Comparison of ENCODE assay signal across 11 cellular contexts in genomic region chr22:35398574-35398973, GRCh38. TPM values are rescaled to one million over a fixed set of nuclear protein-coding genes. Genes with fewer than 3 reads are reported as not detected.
DNase-seq lines count a peak whose midpoint lies in the region; ATAC-seq and TF ChIP-seq lines count a peak whose summit lies in the region.
"Had no signal": no experiment of that assay in that cellular context is flagged by ENCODE, and none has a peak within 500 bp of the region (broad histone marks: within the 10 kb centered on the region; RNA-seq: fewer than 3 reads in every experiment).

No MANE protein-coding gene starts in this region.

- H3K36me3 Mint-ChIP-seq in activated CD8-positive, alpha-beta memory T cell treated with anti-CD3 and anti-CD28 coated beads, Interleukin-2, amount 10 ng/mL, durations not matched to agents 7 days and 5 days = peaks cover 29% of the 10 kb centered on the region
- no peaks in the 10 kb centered on the region for H3K36me3 Mint-ChIP-seq in brain
- H3K36me3 Mint-ChIP-seq in stimulated activated effector memory CD8-positive, alpha-beta T cell treated with anti-CD3 and anti-CD28 coated beads, Interleukin-12 subunit alpha, Interleukin-12 subunit beta, amount 100 ng/mL, for 72 hours = peaks cover 49% of the 10 kb centered on the region

- peaks cover 45% of the 10 kb centered on the region for H3K4me1 Mint-ChIP-seq in activated CD8-positive, alpha-beta memory T cell treated with anti-CD3 and anti-CD28 coated beads, Interleukin-2, amount 10 ng/mL, durations not matched to agents 7 days and 5 days
- peaks cover 28% of the 10 kb centered on the region for H3K4me1 Mint-ChIP-seq in brain
- H3K4me1 Mint-ChIP-seq in stimulated activated effector memory CD8-positive, alpha-beta T cell treated with anti-CD3 and anti-CD28 coated beads, Interleukin-12 subunit alpha, Interleukin-12 subunit beta, amount 100 ng/mL, for 72 hours = peaks cover 32% of the 10 kb centered on the region

- CTCF ChIA-PET in activated CD8-positive, alpha-beta memory T cell treated with anti-CD3 and anti-CD28 coated beads, Interleukin-2, amount 10 ng/mL, durations not matched to agents 7 days and 5 days (lab: Charles Lee) = interaction anchor here (1.3 to 1.7 kb wide), 2 partner anchors 12 to 47 kb away, joined by 4 to 7 read pairs; no protein-coding TSS in a partner anchor

- peak overlapping the region; percentile 82 for H3K4me3 ChIP-seq in NB4 (ENCODE audit: low read depth, low read length)

- ATAC-seq in activated CD8-positive, alpha-beta memory T cell treated with anti-CD3 and anti-CD28 coated beads, Interleukin-2, amount 10 ng/mL, durations not matched to agents 7 days and 5 days = no peak
- no peak for ATAC-seq in stimulated activated effector memory CD8-positive, alpha-beta T cell treated with anti-CD3 and anti-CD28 coated beads, Interleukin-12 subunit alpha, Interleukin-12 subunit beta, amount 100 ng/mL, for 72 hours
- ATAC-seq in GM18858 (IDR thresholded peaks at IDR 0.05; ENCODE audit: unreplicated experiment) = no peak

- DNase-seq in activated CD8-positive, alpha-beta memory T cell treated with anti-CD3 and anti-CD28 coated beads, Interleukin-2, amount 10 ng/mL, durations not matched to agents 7 days and 5 days = no peak
- DNase-seq in activated CD8-positive, alpha-beta memory T cell treated with anti-CD3 and anti-CD28 coated beads for 24 hours = no peak
- no peak for DNase-seq in NB4 (ENCODE audit: low read depth)
- DNase-seq in stimulated activated effector memory CD8-positive, alpha-beta T cell treated with anti-CD3 and anti-CD28 coated beads, Interleukin-12 subunit alpha, Interleukin-12 subunit beta, amount 100 ng/mL, for 72 hours (ENCODE audit: low spot score in 2 of 2) = no peak
- no peak for DNase-seq in NCI-H187 treated with DMSO at 0.1 percent for 48 hours (lab: John Stamatoyannopoulos, UW)
- no peak for DNase-seq in foreskin melanocyte
- DNase-seq: activated gamma-delta T cell treated with Interleukin-2 at 50 U/mL for 16 hours, NCI-H1092, upper lobe of left lung had no signal

- no peak for TF ChIP-seq POLR2A in NB4 (IDR thresholded peaks at IDR 0.05; ENCODE audit: extremely low read depth, insufficient read length)

- no peak for TF ChIP-seq CTCF in NB4 (IDR thresholded peaks at IDR 0.05; ENCODE audit: low read depth, low read length)
- no peak for TF ChIP-seq CTCF in brain (conservative IDR thresholded peaks at IDR 0.05)

- H3K27ac Mint-ChIP-seq in activated CD8-positive, alpha-beta memory T cell treated with anti-CD3 and anti-CD28 coated beads, Interleukin-2, amount 10 ng/mL, durations not matched to agents 7 days and 5 days = peak overlapping the region; percentile 97
- peak overlapping the region in 1 of 5 experiments; percentile 46 for H3K27ac Mint-ChIP-seq in brain
- H3K27ac Mint-ChIP-seq in stimulated activated effector memory CD8-positive, alpha-beta T cell treated with anti-CD3 and anti-CD28 coated beads, Interleukin-12 subunit alpha, Interleukin-12 subunit beta, amount 100 ng/mL, for 72 hours = peak overlapping the region; percentile 99

- H3K27me3 Mint-ChIP-seq in activated CD8-positive, alpha-beta memory T cell treated with anti-CD3 and anti-CD28 coated beads, Interleukin-2, amount 10 ng/mL, durations not matched to agents 7 days and 5 days = no peaks in the 10 kb centered on the region
- peaks cover 4% of the 10 kb centered on the region for H3K27me3 Mint-ChIP-seq in brain

- peak overlapping the region; percentile 97 for H3K4me3 Mint-ChIP-seq in activated CD8-positive, alpha-beta memory T cell treated with anti-CD3 and anti-CD28 coated beads, Interleukin-2, amount 10 ng/mL, durations not matched to agents 7 days and 5 days
- H3K4me3 Mint-ChIP-seq in brain = peak overlapping the region; percentile 96 to 99 (median 99)
- peak overlapping the region; percentile 98 for H3K4me3 Mint-ChIP-seq in stimulated activated effector memory CD8-positive, alpha-beta T cell treated with anti-CD3 and anti-CD28 coated beads, Interleukin-12 subunit alpha, Interleukin-12 subunit beta, amount 100 ng/mL, for 72 hours

- no peaks in the 10 kb centered on the region for H3K9me3 Mint-ChIP-seq in activated CD8-positive, alpha-beta memory T cell treated with anti-CD3 and anti-CD28 coated beads, Interleukin-2, amount 10 ng/mL, durations not matched to agents 7 days and 5 days (ENCODE audit: low read depth)
- H3K9me3 Mint-ChIP-seq in brain = peaks cover 0 to 4% (median 0%) of the 10 kb centered on the region in 5 experiments
- no peaks in the 10 kb centered on the region for H3K9me3 Mint-ChIP-seq in stimulated activated effector memory CD8-positive, alpha-beta T cell treated with anti-CD3 and anti-CD28 coated beads, Interleukin-12 subunit alpha, Interleukin-12 subunit beta, amount 100 ng/mL, for 72 hours

RNA-seq across cellular contexts. Expression of gene MCM5, which starts 1.4 kb away (rescaled TPM):
- total RNA-seq in activated CD8-positive, alpha-beta memory T cell treated with anti-CD3 and anti-CD28 coated beads, Interleukin-2, amount 10 ng/mL, durations not matched to agents 7 days and 5 days = 100 to 1,000 TPM; 271 to 329 TPM
- polyA plus RNA-seq in brain (ENCODE audit: insufficient read depth, low read depth, low replicate concordance) = 66.6 TPM

RNA-seq across cellular contexts. Expression of gene HMOX1, which starts 17.7 kb away (rescaled TPM):
- 1 to 10 TPM in 1 of 2 experiments, under 1 TPM in 1; 0.88 to 6.0 TPM for total RNA-seq in activated CD8-positive, alpha-beta memory T cell treated with anti-CD3 and anti-CD28 coated beads, Interleukin-2, amount 10 ng/mL, durations not matched to agents 7 days and 5 days
- 11.0 TPM for polyA plus RNA-seq in brain (ENCODE audit: insufficient read depth, low read depth, low replicate concordance)
